Comparison of ENCODE assay signal across 1 cellular context in genomic region chr6:14130431-14131075, GRCh38.
TF ChIP-seq lines count a peak whose summit lies in the region.

No MANE protein-coding gene starts in this region.

TF ChIP-seq in IMR-90, 13 proteins besides CTCF, POLR2A, EP300 and RAD21:
- TF ChIP-seq USF2 (IDR thresholded peaks at IDR 0.05; ENCODE audit: low read depth, low read length) (no peak), MXI1 (IDR thresholded peaks at IDR 0.05; ENCODE audit: borderline replicate concordance, low read depth, low read length) (no peak), CHD1 (IDR thresholded peaks at IDR 0.05; ENCODE audit: low read depth, low read length) (no peak), CEBPB (IDR thresholded peaks at IDR 0.05; ENCODE audit: low read depth, low read length) (no peak), ELK1 (IDR thresholded peaks at IDR 0.05; ENCODE audit: borderline replicate concordance, low read depth, low read length) (no peak), MAZ (IDR thresholded peaks at IDR 0.05; ENCODE audit: borderline replicate concordance, low read depth, low read length) (no peak), NFE2L2 (IDR thresholded peaks at IDR 0.05; ENCODE audit: low read depth, low read length) (no peak), BHLHE40 (IDR thresholded peaks at IDR 0.05; ENCODE audit: low read depth, low read length) (no peak), RCOR1 (IDR thresholded peaks at IDR 0.05; ENCODE audit: insufficient replicate concordance, low read length) (no peak), RFX5 (IDR thresholded peaks at IDR 0.05; ENCODE audit: low read depth, low read length) (no peak)
